Comparison of ENCODE assay signal across 18 cellular contexts in the genomic region with DNA sequence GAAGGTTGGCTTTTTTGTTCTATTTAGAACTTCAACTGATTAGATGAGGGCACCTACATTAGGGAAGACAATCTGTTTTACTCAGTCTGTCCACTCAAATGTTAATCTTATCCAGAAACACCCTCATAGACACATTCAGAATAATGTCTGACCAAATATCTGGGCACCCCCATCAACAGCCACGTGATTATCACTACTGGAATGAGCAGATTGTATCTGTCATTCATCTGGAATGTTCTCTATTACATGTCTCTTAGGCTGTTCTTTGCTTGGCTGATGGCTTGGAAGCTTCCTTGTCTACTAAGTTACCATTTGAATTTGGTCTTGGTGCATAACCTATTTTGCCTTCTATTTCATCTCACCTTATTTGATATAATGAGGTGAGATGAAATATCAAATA. TPM values are rescaled to one million over a fixed set of nuclear protein-coding genes. Genes with fewer than 3 reads are reported as not detected.
DNase-seq lines count a peak whose midpoint lies in the region; ATAC-seq and TF ChIP-seq lines count a peak whose summit lies in the region.
"Had no signal": no experiment of that assay in that cellular context is flagged by ENCODE, and none has a peak within 500 bp of the region (broad histone marks: within the 10 kb centered on the region; RNA-seq: fewer than 3 reads in every experiment).

No MANE protein-coding gene starts in this region.

- H3K79me1 ChIP-seq in H9 (ENCODE audit: insufficient read depth, low read depth, low read length, poor library complexity, severe bottlenecking), result no peaks in the 10 kb centered on the region

- H2BK20ac ChIP-seq in H9 (ENCODE audit: low read depth, low read length, poor library complexity, severe bottlenecking), result no peak overlapping the region

- H3K9ac ChIP-seq in H9 (ENCODE audit: extremely low read depth, insufficient read length, low read length), result no peak overlapping the region

- H3K4me1 ChIP-seq in H9 (ENCODE audit: insufficient read depth, low read length), result no peaks in the 10 kb centered on the region

- H3K23me2 ChIP-seq in H9 (ENCODE audit: insufficient read length, low read depth, low read length, poor library complexity, severe bottlenecking), result no peaks in the 10 kb centered on the region

- no peak overlapping the region for H3K18ac ChIP-seq in H9 (ENCODE audit: insufficient read length, low read depth, low read length)

- no CpG with 5 or more reads among the region's 1 CpG for WGBS in H9 (ENCODE audit: extremely low coverage, insufficient read length, low lambda C conversion rate)

- H4K5ac ChIP-seq in H9 (ENCODE audit: insufficient read length, low read depth, low read length), result no peak overlapping the region

- no peaks in the 10 kb centered on the region for H3K79me2 ChIP-seq in H9 (ENCODE audit: insufficient read depth, low read length)

- H3K9me3 ChIP-seq in H9 (ENCODE audit: control insufficient read depth, low read depth, low read length), result no peaks in the 10 kb centered on the region

- no peak overlapping the region for H2BK5ac ChIP-seq in H9 (ENCODE audit: insufficient read length, low read length)

- H3K14ac ChIP-seq in H9 (ENCODE audit: insufficient read depth, low read length), result no peak overlapping the region

- no peak for TF ChIP-seq CTCF in cardiac fibroblast (IDR thresholded peaks at IDR 0.05; ENCODE audit: low read depth, low read length)
- no peak for TF ChIP-seq CTCF in H9 (conservative IDR thresholded peaks at IDR 0.05)

- no peak overlapping the region for H3K4me2 ChIP-seq in H9 (ENCODE audit: insufficient read depth, insufficient read length, low read length)
- H3K4me2 ChIP-seq: smooth muscle cell had no signal

- no peak overlapping the region for H4K91ac ChIP-seq in H9 (ENCODE audit: insufficient read length, low read depth, low read length)

- H2BK15ac ChIP-seq in H9 (ENCODE audit: low read depth, low read length), result no peak overlapping the region

- H3K27me3 ChIP-seq in H9 (ENCODE audit: insufficient read depth, low read length), result no peaks in the 10 kb centered on the region

- no peak overlapping the region for H3T11ph ChIP-seq in H9 (ENCODE audit: low read length)

- H3K4me3 Mint-ChIP-seq in H9, result no peak overlapping the region
- H3K4me3 Mint-ChIP-seq: activated CD4-positive, alpha-beta T cell treated with anti-CD3 and anti-CD28 coated beads, Interleukin-2, amount 10 ng/mL, durations not matched to agents 24 days and 14 days; CD4-positive, CD25-positive, alpha-beta regulatory T cell; naive B cell had no signal

- peaks cover 5% of the 10 kb centered on the region; the same call in 1 of the 2 replicates for H3K27me3 Mint-ChIP-seq in H9 (ENCODE audit: low read depth)

- H4K20me1 ChIP-seq in H9 (ENCODE audit: control insufficient read depth, insufficient read depth, insufficient read length), result no peaks in the 10 kb centered on the region

- H3K4me1 Mint-ChIP-seq in H9, result no peaks in the 10 kb centered on the region
- H3K4me1 Mint-ChIP-seq: activated CD4-positive, alpha-beta T cell treated with anti-CD3 and anti-CD28 coated beads, Interleukin-2, amount 10 ng/mL, durations not matched to agents 24 days and 14 days; CD4-positive, CD25-positive, alpha-beta regulatory T cell; naive B cell had no signal

- H3K9me3 Mint-ChIP-seq in H9, result no peaks in the 10 kb centered on the region
- H3K9me3 Mint-ChIP-seq: activated CD4-positive, alpha-beta T cell treated with anti-CD3 and anti-CD28 coated beads, Interleukin-2, amount 10 ng/mL, durations not matched to agents 24 days and 14 days; naive B cell had no signal

- no peak overlapping the region for H3K23ac ChIP-seq in H9 (ENCODE audit: insufficient read length, low read depth, low read length)

- no peak overlapping the region for H2AFZ ChIP-seq in H9 (ENCODE audit: low read length)

- H3K27ac ChIP-seq in H9 (ENCODE audit: insufficient read length, low read depth, low read length), result no peak overlapping the region
- H3K27ac ChIP-seq: coronary artery had no signal

- no peak overlapping the region for H3K4me3 ChIP-seq in cardiac fibroblast (replicated peaks in 1 of 2; ENCODE audit: low read depth in 2 of 2, low read length in 2 of 2)
- H3K4me3 ChIP-seq: coronary artery, smooth muscle cell had no signal

- H3K4ac ChIP-seq in H9 (ENCODE audit: low read depth, low read length), result no peak overlapping the region

- no peak overlapping the region for H3K56ac ChIP-seq in H9 (ENCODE audit: insufficient read length, low read depth, low read length)

- no peak overlapping the region for H4K8ac ChIP-seq in H9 (replicated peaks; ENCODE audit: insufficient read length, low read depth, low read length)

- no peak overlapping the region for H2BK12ac ChIP-seq in H9 (ENCODE audit: insufficient read length, low read depth, low read length)

- no peak overlapping the region for H2BK120ac ChIP-seq in H9 (ENCODE audit: low read depth, low read length, poor library complexity, severe bottlenecking)

- no peaks in the 10 kb centered on the region for H3K36me3 Mint-ChIP-seq in H9 (ENCODE audit: insufficient read depth in 1 of 3, low read depth in 3 of 3)
- H3K36me3 Mint-ChIP-seq: CD4-positive, CD25-positive, alpha-beta regulatory T cell; naive B cell had no signal

- peak; percentile 55 for DNase-seq in AG08396 (ENCODE audit: low spot score)
- peak; percentile 40 for DNase-seq in LHCN-M2 (ENCODE audit: low read depth)
- peak; percentile 5 to 41 for DNase-seq in cardiac fibroblast (ENCODE audit: low read depth in 2 of 2)
- peak; percentile 89 for DNase-seq in kidney tubule cell (ENCODE audit: low spot score)
- DNase-seq in stimulated activated CD4-positive, alpha-beta T cell treated with anti-CD3 and anti-CD28 coated beads, Interleukin-1b, Interleukin-23, amount 100 ng/mL, for 48 hours, result no peak
- DNase-seq in mesenteric fat pad (ENCODE audit: low spot score), result no peak
- DNase-seq in H9, result no peak
- DNase-seq: activated CD4-positive, alpha-beta T cell treated with anti-CD3 and anti-CD28 coated beads, Interleukin-2, amount 10 ng/mL, durations not matched to agents 24 days and 14 days; activated gamma-delta T cell treated with Interleukin-2 at 50 U/mL for 16 hours; aorta; CD4-positive, CD25-positive, alpha-beta regulatory T cell; DMS153; naive B cell; NCI-H1694; stimulated activated CD8-positive, alpha-beta memory T cell treated with anti-CD3 and anti-CD28 coated beads, Interleukin-4, amount 100 ng/mL, for 48 hours had no signal

- H2AK5ac ChIP-seq in H9 (ENCODE audit: insufficient read length, low read length), result no peak overlapping the region

- ATAC-seq in HG02642 (IDR thresholded peaks at IDR 0.05; ENCODE audit: poor library complexity, unreplicated experiment), result no peak

- no peak overlapping the region for H3K27ac Mint-ChIP-seq in H9
- H3K27ac Mint-ChIP-seq: activated CD4-positive, alpha-beta T cell treated with anti-CD3 and anti-CD28 coated beads, Interleukin-2, amount 10 ng/mL, durations not matched to agents 24 days and 14 days; naive B cell had no signal

RNA-seq across cellular contexts. Expression of a gene that starts 15.7 kb away (rescaled TPM):
- total RNA-seq in LHCN-M2 (2014; rRNA removed) (34.2 and 35.1 TPM in 2 replicates), mesenteric fat pad (26.2 TPM), H9 (2021) (18.2 and 18.5 TPM in 2 replicates)
- 3.9 TPM for polyA plus RNA-seq in LHCN-M2 (2012)

Comparison
In these comparisons a context has a peak if more than half of its experiments do, and no peak if none do; other contexts are left out.
1. DNase-seq: peak in AG08396 (single experiment), LHCN-M2 (single experiment), cardiac fibroblast (2 of 2) and kidney tubule cell (single experiment); none in stimulated activated CD4-positive, alpha-beta T cell treated with anti-CD3 and anti-CD28 coated beads, Interleukin-1b, Interleukin-23, amount 100 ng/mL, for 48 hours (single experiment), mesenteric fat pad (single experiment) and H9 (single experiment).